In the genomic region with DNA sequence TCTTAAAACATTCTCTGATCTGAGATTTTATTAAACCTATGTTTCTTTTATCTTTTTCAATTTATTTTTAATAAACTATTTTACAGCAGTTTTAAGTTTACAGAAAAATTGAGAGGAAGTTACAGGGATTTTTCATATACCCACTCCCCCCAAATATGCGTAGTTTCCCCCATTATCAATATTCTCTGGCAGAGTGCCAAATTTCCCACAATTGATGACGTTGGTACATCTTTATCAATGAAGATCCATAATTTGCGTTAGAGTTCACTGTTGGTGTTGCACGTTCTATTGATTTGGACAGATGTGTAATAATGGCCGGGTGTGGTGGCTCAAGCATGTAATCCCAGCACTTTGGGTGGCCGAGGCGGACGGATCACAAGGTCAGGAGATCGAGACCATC, we compare ENCODE assay signal across 27 cellular contexts.
"Had no signal": no experiment of that assay in that cellular context is flagged by ENCODE, and none has a peak within 500 bp of the region (broad histone marks: within the 10 kb centered on the region; RNA-seq: fewer than 3 reads in every experiment).

No MANE protein-coding gene starts in this region.

- H3K4me1 ChIP-seq: stomach, suprapubic skin, testis, thyroid gland, tibial artery, tibial nerve, transverse colon, upper lobe of left lung, upper lobe of right lung, uterus, vagina had no signal

- H3K27ac ChIP-seq: stomach, suprapubic skin, testis, thoracic aorta, thyroid gland, tibial artery, tibial nerve, transverse colon, upper lobe of left lung, upper lobe of right lung, uterus, vagina had no signal

- H3K36me3 ChIP-seq: stomach, suprapubic skin, thoracic aorta, thyroid gland, tibial artery, tibial nerve, transverse colon, upper lobe of left lung, upper lobe of right lung, uterus, vagina had no signal

- DNase-seq: stimulated activated CD4-positive, alpha-beta T cell treated with anti-CD3 and anti-CD28 coated beads, Interleukin-2, amount 100 ng/mL, for 48 hours; stimulated activated CD4-positive, alpha-beta T cell treated with anti-CD3 and anti-CD28 coated beads, Interleukin-4, amount 100 ng/mL, for 1 hour; stimulated activated CD4-positive, alpha-beta T cell treated with anti-CD3 and anti-CD28 coated beads, Interleukin-4, amount 100 ng/mL, for 24 hours; stimulated activated CD4-positive, alpha-beta T cell treated with anti-CD3 and anti-CD28 coated beads, Interleukin-4, amount 100 ng/mL, for 4 hours; stimulated activated CD8-positive, alpha-beta memory T cell treated with anti-CD3 and anti-CD28 coated beads, Interleukin-4, amount 100 ng/mL, for 48 hours; stimulated activated naive B cell treated with anti-CD40 and anti-IgM and Interleukin-4, amounts not matched to agents 10 μg/mL and 1 μg/mL and 100 μg/mL, for 72 hours; stimulated activated naive CD4-positive, alpha-beta T cell; stimulated activated naive CD4-positive, alpha-beta T cell treated with Interleukin-2 at 50 U/mL for 16 hours; stimulated activated naive CD8-positive, alpha-beta T cell treated with anti-CD3 and anti-CD28 coated beads, Interleukin-15, amount 100 ng/mL, for 72 hours; stimulated activated naive CD8-positive, alpha-beta T cell treated with anti-CD3 and anti-CD28 coated beads, Interleukin-15, Interleukin-2, amounts not matched to agents 100 U/mL and 50 U/mL, for 24 hours; stomach; substantia nigra; testis; thyroid gland; tibial artery; transverse colon; trophoblast cell; upper lobe of right lung; uterus had no signal

- FAIRE-seq: urothelium cell line had no signal

- H3K9me3 ChIP-seq: testis, thoracic aorta, thyroid gland, tibial artery, tibial nerve, transverse colon, upper lobe of left lung, upper lobe of right lung, vagina had no signal

- H3K4me3 ChIP-seq: stomach, suprapubic skin, testis, thoracic aorta, thyroid gland, tibial artery, tibial nerve, transverse colon, upper lobe of left lung, upper lobe of right lung, uterus, vagina had no signal

- ATAC-seq: stimulated activated effector memory CD8-positive, alpha-beta T cell treated with anti-CD3 and anti-CD28 coated beads, Interleukin-12 subunit alpha, Interleukin-12 subunit beta, amount 100 ng/mL, for 72 hours; stimulated activated memory B cell treated with anti-CD40 and anti-IgM and Interleukin-4, amounts not matched to agents 10 μg/mL and 1 μg/mL and 100 μg/mL, for 72 hours; stimulated activated naive B cell treated with anti-CD40 and anti-IgM and Interleukin-4, amounts not matched to agents 10 μg/mL and 1 μg/mL and 100 μg/mL, for 72 hours; stimulated activated naive CD8-positive, alpha-beta T cell treated with anti-CD3 and anti-CD28 coated beads, Interleukin-15, amount 100 ng/mL, for 72 hours; stimulated activated naive CD8-positive, alpha-beta T cell treated with anti-CD3 and anti-CD28 coated beads, Interleukin-15, Interleukin-2, amounts not matched to agents 100 U/mL and 50 U/mL, for 24 hours; upper lobe of right lung had no signal

- H3K27me3 ChIP-seq: stomach, suprapubic skin, testis, thyroid gland, tibial artery, tibial nerve, transverse colon, upper lobe of left lung, upper lobe of right lung, uterus, vagina had no signal
